22 cellular contexts compared by ENCODE assay signal in genomic region chr3:188863999-188864406, GRCh38.
A peak's percentile ranks its signal among the peaks of the same experiment; 100 is the strongest.
DNase-seq lines count a peak whose midpoint lies in the region; ATAC-seq and TF ChIP-seq lines count a peak whose summit lies in the region.
"Had no signal": no experiment of that assay in that cellular context is flagged by ENCODE, and none has a peak within 500 bp of the region (broad histone marks: within the 10 kb centered on the region; RNA-seq: fewer than 3 reads in every experiment).

No MANE protein-coding gene starts in this region.

- H3K4me3 Mint-ChIP-seq in activated CD4-positive, alpha-beta T cell treated with anti-CD3 and anti-CD28 coated beads, Interleukin-2, amount 10 ng/mL, durations not matched to agents 24 days and 14 days: no peak overlapping the region
- H3K4me3 Mint-ChIP-seq: activated CD4-positive, alpha-beta T cell treated with anti-CD3 and anti-CD28 coated beads for 36 hours; activated CD8-positive, alpha-beta memory T cell treated with anti-CD3 and anti-CD28 coated beads, Interleukin-2, amount 10 ng/mL, durations not matched to agents 7 days and 5 days; B cell had no signal

- peaks cover 12% of the 10 kb centered on the region for H3K36me3 Mint-ChIP-seq in activated CD4-positive, alpha-beta T cell treated with anti-CD3 and anti-CD28 coated beads, Interleukin-2, amount 10 ng/mL, durations not matched to agents 24 days and 14 days (ENCODE audit: low read depth)

- no peaks in the 10 kb centered on the region for H3K9me3 Mint-ChIP-seq in activated CD4-positive, alpha-beta T cell treated with anti-CD3 and anti-CD28 coated beads, Interleukin-2, amount 10 ng/mL, durations not matched to agents 24 days and 14 days
- H3K9me3 Mint-ChIP-seq: activated T-helper 2 cell treated with anti-CD3 and anti-CD28 coated beads, Interferon-gamma antibody, Interleukin-2, Interleukin-4, amounts not matched to agents 10 μg/mL and 5 μg/mL and 100 μg/mL, durations not matched to agents 14 hours and 24 hours and 36 hours had no signal

- DNase-seq in AG20443 (ENCODE audit: low spot score) (peak; percentile 55), fibroblast of pulmonary artery (ENCODE audit: low read depth) (peak; percentile 29), sciatic nerve (ENCODE audit: low spot score) (no peak), BE2C (no peak), heart right ventricle (no peak)
- DNase-seq in activated CD4-positive, alpha-beta T cell treated with anti-CD3 and anti-CD28 coated beads, Interleukin-2, amount 10 ng/mL, durations not matched to agents 24 days and 14 days: no peak
- DNase-seq: activated CD4-positive, alpha-beta T cell treated with anti-CD3 and anti-CD28 coated beads for 36 hours; activated CD8-positive, alpha-beta memory T cell treated with anti-CD3 and anti-CD28 coated beads, Interleukin-2, amount 10 ng/mL, durations not matched to agents 7 days and 5 days; Calu3; GF-D8; NCI-H226; NK-92 treated with Interleukin-12 subunit alpha and Interleukin-12 subunit beta, amount 100 ng/mL, for 24 hours; ovary; right lobe of liver; RPMI8226; stimulated activated CD4-positive, alpha-beta T cell treated with anti-CD3 and anti-CD28 coated beads, Interleukin-2, amount 100 ng/mL, for 24 hours; stomach; SW 1271 had no signal

- H3K36me3 ChIP-seq in BE2C (no peaks in the 10 kb centered on the region), heart right ventricle (peaks cover 0 to 22% (median 8%) of the 10 kb centered on the region in 9 donors)
- H3K36me3 ChIP-seq: ovary had no signal

- H3K4me1 Mint-ChIP-seq in activated CD4-positive, alpha-beta T cell treated with anti-CD3 and anti-CD28 coated beads, Interleukin-2, amount 10 ng/mL, durations not matched to agents 24 days and 14 days: peaks cover 2% of the 10 kb centered on the region
- H3K4me1 Mint-ChIP-seq: activated CD4-positive, alpha-beta T cell treated with anti-CD3 and anti-CD28 coated beads for 36 hours; activated CD8-positive, alpha-beta memory T cell treated with anti-CD3 and anti-CD28 coated beads, Interleukin-2, amount 10 ng/mL, durations not matched to agents 7 days and 5 days; B cell had no signal

- TF ChIP-seq CTCF in fibroblast of pulmonary artery (IDR thresholded peaks at IDR 0.05; ENCODE audit: low read length, missing control alignments) (no peak), BE2C (IDR thresholded peaks at IDR 0.05; ENCODE audit: low read depth, low read length) (no peak), heart right ventricle (IDR thresholded peaks at IDR 0.05) (no peak)

- no peak overlapping the region for H3K27ac Mint-ChIP-seq in activated CD4-positive, alpha-beta T cell treated with anti-CD3 and anti-CD28 coated beads, Interleukin-2, amount 10 ng/mL, durations not matched to agents 24 days and 14 days
- H3K27ac Mint-ChIP-seq: activated CD4-positive, alpha-beta T cell treated with anti-CD3 and anti-CD28 coated beads for 36 hours; activated CD8-positive, alpha-beta memory T cell treated with anti-CD3 and anti-CD28 coated beads, Interleukin-2, amount 10 ng/mL, durations not matched to agents 7 days and 5 days; activated T-helper 2 cell treated with anti-CD3 and anti-CD28 coated beads, Interferon-gamma antibody, Interleukin-2, Interleukin-4, amounts not matched to agents 10 μg/mL and 5 μg/mL and 100 μg/mL, durations not matched to agents 14 hours and 24 hours and 36 hours; B cell had no signal

- H3K4me3 ChIP-seq in fibroblast of pulmonary artery (replicated peaks; ENCODE audit: low read depth, low read length) (no peak overlapping the region), BE2C (ENCODE audit: low read depth, low read length) (no peak overlapping the region), heart right ventricle (no peak overlapping the region)
- H3K4me3 ChIP-seq: ovary, right lobe of liver, stomach had no signal

- intact Hi-C loops in sciatic nerve (cut with DNase I): no loop called here
- intact Hi-C loops in activated CD4-positive, alpha-beta T cell treated with anti-CD3 and anti-CD28 coated beads, Interleukin-2, amount 10 ng/mL, durations not matched to agents 24 days and 14 days (cut with micrococcal nuclease): no loop called here
- intact Hi-C loops in heart right ventricle (cut with DNase I): no loop called here

- no peak overlapping the region for H3K27ac ChIP-seq in heart right ventricle
- H3K27ac ChIP-seq: ovary, right lobe of liver had no signal

- H3K27me3 ChIP-seq in BE2C (no peaks in the 10 kb centered on the region), heart right ventricle (no peaks in the 10 kb centered on the region)
- H3K27me3 ChIP-seq: ovary, right lobe of liver, stomach had no signal

- H3K27me3 Mint-ChIP-seq in activated CD4-positive, alpha-beta T cell treated with anti-CD3 and anti-CD28 coated beads, Interleukin-2, amount 10 ng/mL, durations not matched to agents 24 days and 14 days: no peaks in the 10 kb centered on the region
- H3K27me3 Mint-ChIP-seq: activated CD4-positive, alpha-beta T cell treated with anti-CD3 and anti-CD28 coated beads for 36 hours; activated CD8-positive, alpha-beta memory T cell treated with anti-CD3 and anti-CD28 coated beads, Interleukin-2, amount 10 ng/mL, durations not matched to agents 7 days and 5 days; B cell had no signal

- peak; percentile 85 for ATAC-seq in SK-N-SH treated with all-trans-retinoic acid at 6 μM for 48 hours
- ATAC-seq in sciatic nerve: peak; percentile 44
- ATAC-seq in heart right ventricle: no peak
- ATAC-seq in GM21367 (IDR thresholded peaks at IDR 0.05; ENCODE audit: unreplicated experiment): no peak
- ATAC-seq: activated CD4-positive, alpha-beta T cell treated with anti-CD3 and anti-CD28 coated beads for 36 hours; activated CD8-positive, alpha-beta memory T cell treated with anti-CD3 and anti-CD28 coated beads, Interleukin-2, amount 10 ng/mL, durations not matched to agents 7 days and 5 days; right lobe of liver had no signal

- WGBS in heart right ventricle, 2 donors: 33 to 54% methylated on average over 3 of the region's 3 CpGs

- H3K9me3 ChIP-seq in BE2C: no peaks in the 10 kb centered on the region
- H3K9me3 ChIP-seq in heart right ventricle: no peaks in the 10 kb centered on the region
- H3K9me3 ChIP-seq: ovary, right lobe of liver, stomach had no signal

- H3K4me1 ChIP-seq in BE2C (peaks cover 5% of the 10 kb centered on the region; the same call in 1 of the 2 replicates), heart right ventricle (peaks cover 0 to 26% (median 10%) of the 10 kb centered on the region in 9 donors)
- H3K4me1 ChIP-seq: right lobe of liver had no signal

TF ChIP-seq in SK-N-SH treated with all-trans-retinoic acid at 6 μM for 48 hours, 23 proteins besides CTCF, POLR2A, EP300 and RAD21 (continues in another document):
- TF ChIP-seq POU6F1 (CRISPR knock-in tag; IDR thresholded peaks at IDR 0.05; ENCODE audit: borderline replicate concordance, low read depth) (no peak), ZNF8 (CRISPR knock-in tag; IDR thresholded peaks at IDR 0.05) (no peak), TOX (CRISPR knock-in tag; IDR thresholded peaks at IDR 0.05; ENCODE audit: borderline replicate concordance) (peak; percentile 15; the same call in 1 of the 2 replicates), BACH2 (CRISPR knock-in tag; IDR thresholded peaks at IDR 0.05; ENCODE audit: borderline replicate concordance) (no peak), PATZ1 (CRISPR knock-in tag; IDR thresholded peaks at IDR 0.05; ENCODE audit: borderline replicate concordance) (peak; percentile 80)
- TF ChIP-seq, protein P1, sequence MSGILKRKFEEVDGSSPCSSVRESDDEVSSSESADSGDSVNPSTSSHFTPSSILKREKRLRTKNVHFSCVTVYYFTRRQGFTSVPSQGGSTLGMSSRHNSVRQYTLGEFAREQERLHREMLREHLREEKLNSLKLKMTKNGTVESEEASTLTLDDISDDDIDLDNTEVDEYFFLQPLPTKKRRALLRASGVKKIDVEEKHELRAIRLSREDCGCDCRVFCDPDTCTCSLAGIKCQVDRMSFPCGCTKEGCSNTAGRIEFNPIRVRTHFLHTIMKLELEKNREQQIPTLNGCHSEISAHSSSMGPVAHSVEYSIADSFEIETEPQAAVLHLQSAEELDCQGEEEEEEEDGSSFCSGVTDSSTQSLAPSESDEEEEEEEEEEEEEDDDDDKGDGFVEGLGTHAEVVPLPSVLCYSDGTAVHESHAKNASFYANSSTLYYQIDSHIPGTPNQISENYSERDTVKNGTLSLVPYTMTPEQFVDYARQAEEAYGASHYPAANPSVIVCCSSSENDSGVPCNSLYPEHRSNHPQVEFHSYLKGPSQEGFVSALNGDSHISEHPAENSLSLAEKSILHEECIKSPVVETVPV (CRISPR knock-in tag; IDR thresholded peaks at IDR 0.05): no peak

Comparison
In these comparisons a context has a peak if more than half of its experiments do, and no peak if none do; other contexts are left out.
1. DNase-seq: peak in AG20443 (single experiment) and fibroblast of pulmonary artery (single experiment); none in sciatic nerve (single experiment), BE2C (single experiment), activated CD4-positive, alpha-beta T cell treated with anti-CD3 and anti-CD28 coated beads, Interleukin-2, amount 10 ng/mL, durations not matched to agents 24 days and 14 days (single experiment) and heart right ventricle (0 of 2).
2. ATAC-seq: peak in SK-N-SH treated with all-trans-retinoic acid at 6 μM for 48 hours (single experiment) and sciatic nerve (single experiment); none in heart right ventricle (0 of 8) and GM21367 (single experiment).